ENCODE assay signal across 1 cellular context in genomic region chr18:13308369-13308768, GRCh38.
TF ChIP-seq lines count a peak whose summit lies in the region.

No MANE protein-coding gene starts in this region.

TF ChIP-seq in WTC11, 78 proteins besides CTCF, POLR2A, EP300 and RAD21 (continued from another document):
- TF ChIP-seq AFF4 (CRISPR knock-in tag; IDR thresholded peaks at IDR 0.05; ENCODE audit: borderline replicate concordance): no peak
- no peak for TF ChIP-seq ATF3 (CRISPR knock-in tag; conservative IDR thresholded peaks at IDR 0.05)
- no peak for TF ChIP-seq EMX1 (CRISPR knock-in tag; IDR thresholded peaks at IDR 0.05)
- TF ChIP-seq TCF7 (CRISPR knock-in tag; IDR thresholded peaks at IDR 0.05; ENCODE audit: low read depth): no peak
